2 cellular contexts compared by ENCODE assay signal in genomic region chr1:10914056-10914455, GRCh38.
TF ChIP-seq lines count a peak whose summit lies in the region.

No MANE protein-coding gene starts in this region.

TF ChIP-seq in HEK293, 187 proteins besides CTCF, POLR2A, EP300 and RAD21 (continued from another document):
- TF ChIP-seq PRDM4 (tag by site-specific recombination; IDR thresholded peaks at IDR 0.05): no peak

TF ChIP-seq in K562, 482 proteins besides CTCF, POLR2A, EP300 and RAD21 (continued from another document):
- TF ChIP-seq PRDM10 (IDR thresholded peaks at IDR 0.05; ENCODE audit: partially characterized antibody) (peak; percentile 83), STAG1 (CRISPR knock-in tag; IDR thresholded peaks at IDR 0.05; ENCODE audit: borderline replicate concordance) (no peak)
